In the genomic region with DNA sequence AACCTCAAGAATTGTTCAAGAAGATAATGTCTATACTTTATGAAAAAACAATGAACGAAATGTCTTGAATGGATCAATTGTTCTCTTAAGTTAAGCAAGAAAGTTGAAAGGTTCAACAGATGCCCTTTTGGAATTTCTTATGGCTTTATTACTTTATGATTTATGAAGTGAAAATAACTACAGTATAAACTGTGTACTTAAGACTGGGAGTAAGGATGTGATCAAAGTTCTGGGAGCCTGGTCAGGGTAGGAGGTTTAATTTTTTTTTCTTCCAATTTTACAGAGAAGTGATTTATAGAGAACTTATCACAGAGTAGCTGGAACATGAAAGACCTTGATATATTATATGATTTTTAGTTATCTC, we compare ENCODE assay signal across 20 cellular contexts.
"Had no signal": no experiment of that assay in that cellular context is flagged by ENCODE, and none has a peak within 500 bp of the region (broad histone marks: within the 10 kb centered on the region; RNA-seq: fewer than 3 reads in every experiment).

No MANE protein-coding gene starts in this region.

- H3K36me3 ChIP-seq: neutrophil, thoracic aorta, tibial nerve, upper lobe of right lung, vagina had no signal

- DNase-seq: cortex of kidney; effector memory CD8-positive, alpha-beta T cell; mesenchymal stem cell; stimulated activated naive B cell treated with anti-CD40 and anti-IgM and Interleukin-4, amounts not matched to agents 10 μg/mL and 1 μg/mL and 100 μg/mL, for 72 hours; upper lobe of right lung had no signal

- H3K4me1 Mint-ChIP-seq: mesothelial cell of epicardium had no signal

- H3K4me1 ChIP-seq: parathyroid adenoma, tibial nerve, upper lobe of right lung, vagina had no signal

- H3K27me3 Mint-ChIP-seq: central memory CD8-positive, alpha-beta T cell; effector memory CD8-positive, alpha-beta T cell; naive thymus-derived CD4-positive, alpha-beta T cell; progenitor cell of endocrine pancreas; stimulated activated naive CD8-positive, alpha-beta T cell treated with anti-CD3 and anti-CD28 coated beads, Interleukin-15, Interleukin-2, amounts not matched to agents 100 ng/mL and 50 ng/mL, for 24 hours had no signal

- H3K9me3 ChIP-seq: neutrophil, thoracic aorta, tibial nerve, upper lobe of right lung, vagina had no signal

- H3K4me3 ChIP-seq: lung, thoracic aorta, tibial nerve, upper lobe of right lung, vagina had no signal

- H3K79me2 ChIP-seq: parathyroid adenoma had no signal

- H3K9ac ChIP-seq: parathyroid adenoma had no signal

- H3K27ac Mint-ChIP-seq: effector memory CD8-positive, alpha-beta T cell; progenitor cell of endocrine pancreas; stimulated activated naive CD8-positive, alpha-beta T cell treated with anti-CD3 and anti-CD28 coated beads, Interleukin-15, Interleukin-2, amounts not matched to agents 100 ng/mL and 50 ng/mL, for 24 hours had no signal

- H3K27me3 ChIP-seq: neutrophil, tibial nerve, upper lobe of right lung, vagina had no signal

- FAIRE-seq: frontal cortex, keratinocyte had no signal

- H3K36me3 Mint-ChIP-seq: mesothelial cell of epicardium; stimulated activated naive B cell treated with anti-CD40 and anti-IgM and Interleukin-4, amounts not matched to agents 10 μg/mL and 1 μg/mL and 100 μg/mL, for 72 hours had no signal

- H3K27ac ChIP-seq: neutrophil, parathyroid adenoma, thoracic aorta, tibial nerve, upper lobe of right lung, vagina had no signal

- ATAC-seq: effector memory CD8-positive, alpha-beta T cell; left lobe of liver; naive thymus-derived CD4-positive, alpha-beta T cell; sciatic nerve; upper lobe of right lung had no signal

- H3K9me3 Mint-ChIP-seq: central memory CD8-positive, alpha-beta T cell; effector memory CD8-positive, alpha-beta T cell; stimulated activated naive CD8-positive, alpha-beta T cell treated with anti-CD3 and anti-CD28 coated beads, Interleukin-15, Interleukin-2, amounts not matched to agents 100 ng/mL and 50 ng/mL, for 24 hours had no signal

- H3K4me3 Mint-ChIP-seq: central memory CD8-positive, alpha-beta T cell; effector memory CD8-positive, alpha-beta T cell; mesothelial cell of epicardium; stimulated activated naive B cell treated with anti-CD40 and anti-IgM and Interleukin-4, amounts not matched to agents 10 μg/mL and 1 μg/mL and 100 μg/mL, for 72 hours; stimulated activated naive CD8-positive, alpha-beta T cell treated with anti-CD3 and anti-CD28 coated beads, Interleukin-15, Interleukin-2, amounts not matched to agents 100 ng/mL and 50 ng/mL, for 24 hours had no signal

- H2AFZ ChIP-seq: parathyroid adenoma had no signal
